Comparison of ENCODE assay signal across 21 cellular contexts in genomic region chr6:27593861-27594260, GRCh38.
DNase-seq lines count a peak whose midpoint lies in the region; ATAC-seq, FAIRE-seq and TF ChIP-seq lines count a peak whose summit lies in the region.
"Had no signal": no experiment of that assay in that cellular context is flagged by ENCODE, and none has a peak within 500 bp of the region (broad histone marks: within the 10 kb centered on the region; RNA-seq: fewer than 3 reads in every experiment).

No MANE protein-coding gene starts in this region.

- TF ChIP-seq POLR2A in heart left ventricle (IDR thresholded peaks at IDR 0.05): no peak

- H3K4me1 Mint-ChIP-seq in activated T-cell treated with anti-CD3 and anti-CD28 coated beads, Interleukin-2, amount 50 U/mL, for 72 hours (ENCODE audit: low read depth): no peaks in the 10 kb centered on the region

- H3K9me3 Mint-ChIP-seq in activated T-cell treated with anti-CD3 and anti-CD28 coated beads, Interleukin-2, amount 50 U/mL, for 72 hours: no peaks in the 10 kb centered on the region
- H3K9me3 Mint-ChIP-seq: activated CD4-positive, alpha-beta memory T cell treated with anti-CD3 and anti-CD28 coated beads for 36 hours; activated naive CD4-positive, alpha-beta T cell treated with anti-CD3 and anti-CD28 coated beads, Interleukin-2, amount 50 U/mL, for 72 hours; activated T-cell treated with anti-CD3 and anti-CD28 coated beads, Interleukin-2, amount 50 U/mL, for 24 hours had no signal

- no peaks in the 10 kb centered on the region for H3K36me3 Mint-ChIP-seq in activated T-cell treated with anti-CD3 and anti-CD28 coated beads, Interleukin-2, amount 50 U/mL, for 72 hours (ENCODE audit: insufficient read depth in 2 of 2)
- H3K36me3 Mint-ChIP-seq: activated CD4-positive, alpha-beta memory T cell treated with anti-CD3 and anti-CD28 coated beads for 36 hours; activated naive CD4-positive, alpha-beta T cell treated with anti-CD3 and anti-CD28 coated beads, Interleukin-2, amount 50 U/mL, for 72 hours had no signal

- DNase-seq in BE2C (no peak), H7 (no peak), SK-N-MC (ENCODE audit: low read depth, low spot score) (no peak), SJCRH30 (no peak), heart left ventricle (no peak), HTR-8/SVneo (ENCODE audit: insufficient read length, low spot score) (no peak)
- no peak for DNase-seq in activated T-cell treated with anti-CD3 and anti-CD28 coated beads, Interleukin-2, amount 50 U/mL, for 72 hours
- DNase-seq: activated CD4-positive, alpha-beta memory T cell treated with anti-CD3 and anti-CD28 coated beads for 36 hours; activated T-cell treated with anti-CD3 and anti-CD28 coated beads, Interleukin-2, amount 50 U/mL, for 24 hours; body of pancreas; COR-L47; NCI-H2227 treated with DMSO at 0.1 percent for 48 hours; pancreas; SHP77 treated with DMSO at 0.1 percent for 48 hours; sigmoid colon; uterus had no signal

- ATAC-seq in activated T-cell treated with anti-CD3 and anti-CD28 coated beads, Interleukin-2, amount 50 U/mL, for 72 hours (replicated peaks in 1 of 2): no peak
- no peak for ATAC-seq in heart left ventricle
- ATAC-seq: body of pancreas, pancreas had no signal

- FAIRE-seq in HTR-8/SVneo (lab: Jason Lieb, UNC): no peak
- FAIRE-seq: colon, endometrium, G401.6, pancreas had no signal

- no peak overlapping the region for H3K27ac ChIP-seq in SK-N-MC
- H3K27ac ChIP-seq in SJCRH30: no peak overlapping the region
- H3K27ac ChIP-seq in heart left ventricle: no peak overlapping the region
- H3K27ac ChIP-seq: body of pancreas, pancreas, sigmoid colon, uterus had no signal

- no peak for TF ChIP-seq CTCF in BE2C (IDR thresholded peaks at IDR 0.05; ENCODE audit: low read depth, low read length)
- TF ChIP-seq CTCF in heart left ventricle (IDR thresholded peaks at IDR 0.05): no peak

- H3K9me3 ChIP-seq in BE2C (no peaks in the 10 kb centered on the region), SK-N-MC (ENCODE audit: low read depth, low read length) (no peaks in the 10 kb centered on the region), iPS-18c (ENCODE audit: control insufficient read depth, insufficient read depth, low read length) (no peaks in the 10 kb centered on the region), SJCRH30 (replicated peaks) (no peaks in the 10 kb centered on the region), heart left ventricle (no peaks in the 10 kb centered on the region)
- H3K9me3 ChIP-seq: body of pancreas, pancreas, sigmoid colon, uterus had no signal

- no peak overlapping the region for H3K27ac Mint-ChIP-seq in activated T-cell treated with anti-CD3 and anti-CD28 coated beads, Interleukin-2, amount 50 U/mL, for 72 hours
- H3K27ac Mint-ChIP-seq: activated CD4-positive, alpha-beta memory T cell treated with anti-CD3 and anti-CD28 coated beads for 36 hours; activated T-cell treated with anti-CD3 and anti-CD28 coated beads, Interleukin-2, amount 50 U/mL, for 24 hours had no signal

- H3K4me3 ChIP-seq in BE2C (ENCODE audit: low read depth, low read length) (peak overlapping the region; percentile 79), H7 (ENCODE audit: insufficient read depth, low read depth, low read length) (peak overlapping the region; percentile 34), SK-N-MC (peak overlapping the region; percentile 96), iPS-18c (ENCODE audit: insufficient read depth, low read depth, low read length) (peak overlapping the region; percentile 55), SJCRH30 (no peak overlapping the region), heart left ventricle (no peak overlapping the region)
- H3K4me3 ChIP-seq: body of pancreas, pancreas, sigmoid colon, uterus had no signal

- H3K27me3 Mint-ChIP-seq in activated T-cell treated with anti-CD3 and anti-CD28 coated beads, Interleukin-2, amount 50 U/mL, for 72 hours (ENCODE audit: low read depth): peaks cover 50% of the 10 kb centered on the region

- peaks cover 26% of the 10 kb centered on the region for H3K27me3 ChIP-seq in BE2C
- H3K27me3 ChIP-seq in H7 (ENCODE audit: control insufficient read depth, insufficient read depth, low read length): peaks cover 15% of the 10 kb centered on the region
- H3K27me3 ChIP-seq in SJCRH30: no peaks in the 10 kb centered on the region
- H3K27me3 ChIP-seq in heart left ventricle: peaks cover 19 to 91% (median 67%) of the 10 kb centered on the region in 9 donors

- H3K4me3 Mint-ChIP-seq in activated T-cell treated with anti-CD3 and anti-CD28 coated beads, Interleukin-2, amount 50 U/mL, for 72 hours: peak overlapping the region in 1 of 2 donors; percentile 54
- H3K4me3 Mint-ChIP-seq: activated CD4-positive, alpha-beta memory T cell treated with anti-CD3 and anti-CD28 coated beads for 36 hours; activated T-cell treated with anti-CD3 and anti-CD28 coated beads, Interleukin-2, amount 50 U/mL, for 24 hours had no signal

- peak overlapping the region; percentile 45 for H3K9ac ChIP-seq in SK-N-MC (ENCODE audit: insufficient read length)

- H3K36me3 ChIP-seq in BE2C: no peaks in the 10 kb centered on the region
- H3K36me3 ChIP-seq in H7 (replicated peaks; ENCODE audit: control insufficient read depth, insufficient read depth, low read length): no peaks in the 10 kb centered on the region
- H3K36me3 ChIP-seq in SK-N-MC (ENCODE audit: insufficient read depth, low read length): no peaks in the 10 kb centered on the region
- H3K36me3 ChIP-seq in SJCRH30: no peaks in the 10 kb centered on the region
- no peaks in the 10 kb centered on the region for H3K36me3 ChIP-seq in heart left ventricle
- H3K36me3 ChIP-seq: pancreas, sigmoid colon had no signal

- WGBS in heart left ventricle, 4 donors: 10 to 17% (median 11%) methylated on average over 5 of the region's 5 CpGs

- H3K4me1 ChIP-seq in BE2C: no peaks in the 10 kb centered on the region
- no peaks in the 10 kb centered on the region for H3K4me1 ChIP-seq in SJCRH30
- H3K4me1 ChIP-seq in heart left ventricle: no peaks in the 10 kb centered on the region
- H3K4me1 ChIP-seq: body of pancreas, pancreas, sigmoid colon, uterus had no signal

- intact Hi-C loops in heart left ventricle (cut with DNase I): no loop called here

Comparison
In these comparisons a context has a peak if more than half of its experiments do, and no peak if none do; other contexts are left out.
1. H3K4me3 ChIP-seq: peak in BE2C (single experiment), H7 (single experiment), SK-N-MC (single experiment) and iPS-18c (single experiment); none in SJCRH30 (single experiment) and heart left ventricle (0 of 12).